In genomic region chr5:143016777-143017374, GRCh38 we compare ENCODE assay signal across 8 cellular contexts.
DNase-seq lines count a peak whose midpoint lies in the region; ATAC-seq lines count a peak whose summit lies in the region.

No MANE protein-coding gene starts in this region.

- H3K9me3 Mint-ChIP-seq in activated CD8-positive, alpha-beta T cell treated with anti-CD3 and anti-CD28 coated beads, Interleukin-2, amount 10 ng/mL, durations not matched to agents 7 days and 5 days (ENCODE audit: insufficient read depth): no peaks in the 10 kb centered on the region

- H3K27me3 Mint-ChIP-seq in activated CD8-positive, alpha-beta T cell treated with anti-CD3 and anti-CD28 coated beads, Interleukin-2, amount 10 ng/mL, durations not matched to agents 7 days and 5 days (ENCODE audit: low read depth): no peaks in the 10 kb centered on the region

- CTCF ChIA-PET in activated CD8-positive, alpha-beta T cell treated with anti-CD3 and anti-CD28 coated beads, Interleukin-2, amount 10 ng/mL, durations not matched to agents 7 days and 5 days (lab: Charles Lee): interaction anchor here (0.8 to 1.2 kb wide), 6 partner anchors 12 to 808 kb away, joined by 3 to 6 read pairs (median 4); no protein-coding TSS in a partner anchor

- POLR2A ChIA-PET in activated CD8-positive, alpha-beta T cell treated with anti-CD3 and anti-CD28 coated beads, Interleukin-2, amount 10 ng/mL, durations not matched to agents 7 days and 5 days (lab: Charles Lee): interaction anchor here (0.6 kb wide), 1 partner anchor 9 kb away, joined by 4 read pairs; no protein-coding TSS in a partner anchor

- peaks cover 33% of the 10 kb centered on the region for H3K36me3 Mint-ChIP-seq in activated CD8-positive, alpha-beta T cell treated with anti-CD3 and anti-CD28 coated beads, Interleukin-2, amount 10 ng/mL, durations not matched to agents 7 days and 5 days (ENCODE audit: low read depth)

- DNase-seq in activated effector memory CD4-positive, alpha-beta T cell treated with anti-CD3 and anti-CD28 coated beads, Interleukin-2, amount 50 U/mL, for 16 hours: peak; percentile 81
- no peak for DNase-seq in activated effector memory CD4-positive, alpha-beta T cell treated with Interleukin-2 at 50 U/mL for 16 hours
- DNase-seq in NCI-H2196 (lab: John Stamatoyannopoulos, UW; ENCODE audit: unreplicated experiment) (peak; percentile 25), hepatic stellate cell (ENCODE audit: low spot score) (peak; percentile 21)
- DNase-seq in activated CD8-positive, alpha-beta T cell treated with anti-CD3 and anti-CD28 coated beads, Interleukin-2, amount 10 ng/mL, durations not matched to agents 7 days and 5 days: peak; percentile 64
- DNase-seq in stimulated activated naive CD8-positive, alpha-beta T cell treated with anti-CD3 and anti-CD28 coated beads, Interleukin-15, Interleukin-2, amounts not matched to agents 100 U/mL and 50 U/mL, for 24 hours: peak; percentile 68

- peaks cover 17% of the 10 kb centered on the region for H3K4me1 Mint-ChIP-seq in activated CD8-positive, alpha-beta T cell treated with anti-CD3 and anti-CD28 coated beads, Interleukin-2, amount 10 ng/mL, durations not matched to agents 7 days and 5 days (ENCODE audit: low read depth)

- ATAC-seq in activated CD8-positive, alpha-beta T cell treated with anti-CD3 and anti-CD28 coated beads, Interleukin-2, amount 10 ng/mL, durations not matched to agents 7 days and 5 days: no peak
- ATAC-seq in stimulated activated naive CD8-positive, alpha-beta T cell treated with anti-CD3 and anti-CD28 coated beads, Interleukin-15, Interleukin-2, amounts not matched to agents 100 U/mL and 50 U/mL, for 24 hours: no peak
- ATAC-seq in GM21528 (IDR thresholded peaks at IDR 0.05; ENCODE audit: low FRiP score, unreplicated experiment) (no peak), GM19023 (IDR thresholded peaks at IDR 0.05; ENCODE audit: unreplicated experiment) (no peak)

- H3K4me3 Mint-ChIP-seq in activated CD8-positive, alpha-beta T cell treated with anti-CD3 and anti-CD28 coated beads, Interleukin-2, amount 10 ng/mL, durations not matched to agents 7 days and 5 days: no peak overlapping the region

- no peak overlapping the region for H3K27ac Mint-ChIP-seq in activated CD8-positive, alpha-beta T cell treated with anti-CD3 and anti-CD28 coated beads, Interleukin-2, amount 10 ng/mL, durations not matched to agents 7 days and 5 days
